Comparison of ENCODE assay signal across 17 cellular contexts in genomic region chr10:2222631-2223030, GRCh38.
A peak's percentile ranks its signal among the peaks of the same experiment; 100 is the strongest.
DNase-seq lines count a peak whose midpoint lies in the region; ATAC-seq, FAIRE-seq and TF ChIP-seq lines count a peak whose summit lies in the region.
"Had no signal": no experiment of that assay in that cellular context is flagged by ENCODE, and none has a peak within 500 bp of the region (broad histone marks: within the 10 kb centered on the region; RNA-seq: fewer than 3 reads in every experiment).

No MANE protein-coding gene starts in this region.

- H3K27ac Mint-ChIP-seq in activated naive CD4-positive, alpha-beta T cell treated with anti-CD3 and anti-CD28 coated beads, Interleukin-2, amount 50 U/mL, for 72 hours = no peak overlapping the region
- H3K27ac Mint-ChIP-seq: CD4-positive, alpha-beta memory T cell; HFFc6 had no signal

- H2BK12ac ChIP-seq in mesenchymal stem cell (ENCODE audit: low read length in 2 of 2) = no peak overlapping the region

- H2BK120ac ChIP-seq in mesenchymal stem cell (ENCODE audit: low read depth, low read length) = no peak overlapping the region

- no peak overlapping the region for H3K4me2 ChIP-seq in mesenchymal stem cell (ENCODE audit: low read length, poor library complexity, severe bottlenecking)

- no peak overlapping the region for H3K23ac ChIP-seq in mesenchymal stem cell (ENCODE audit: low read length in 2 of 2)

- TF ChIP-seq CTCF in RWPE2 (IDR thresholded peaks at IDR 0.05; ENCODE audit: poor library complexity, severe bottlenecking) = no peak
- TF ChIP-seq CTCF in epithelial cell of esophagus (IDR thresholded peaks at IDR 0.05; ENCODE audit: insufficient read depth, low read depth, low read length, missing control alignments) = no peak

- H2AK5ac ChIP-seq in mesenchymal stem cell (ENCODE audit: low read length, severe bottlenecking) = no peak overlapping the region

- H3K14ac ChIP-seq in mesenchymal stem cell (ENCODE audit: low read length in 2 of 2) = no peak overlapping the region

- peaks cover 4% of the 10 kb centered on the region for H3K4me1 ChIP-seq in RWPE2 (ENCODE audit: insufficient read depth, poor library complexity, severe bottlenecking)
- peaks cover 3% of the 10 kb centered on the region for H3K4me1 ChIP-seq in mesenchymal stem cell (ENCODE audit: control insufficient read depth, insufficient read depth, low read depth, low read length)
- H3K4me1 ChIP-seq: BE2C had no signal

- 93% methylated on average over 5 of the region's 6 CpGs for WGBS in mesenchymal stem cell

- no peak for FAIRE-seq in GM19239 (lab: Jason Lieb, UNC)
- FAIRE-seq: A204.1, GM12892, HepG2, HTR-8/SVneo had no signal

- peak; percentile 45; the same call in 1 of the 3 replicates for ATAC-seq in RWPE2 (ENCODE audit: low read depth)
- no peak for ATAC-seq in activated naive CD4-positive, alpha-beta T cell treated with anti-CD3 and anti-CD28 coated beads, Interleukin-2, amount 50 U/mL, for 72 hours
- ATAC-seq: HepG2 had no signal

- H2BK15ac ChIP-seq in mesenchymal stem cell (ENCODE audit: low read depth, poor library complexity, severe bottlenecking) = no peak overlapping the region

- H3K79me1 ChIP-seq in mesenchymal stem cell (replicated peaks; ENCODE audit: low read length, poor library complexity, severe bottlenecking) = no peaks in the 10 kb centered on the region

- H3K36me3 ChIP-seq in RWPE2 (ENCODE audit: low read depth) (no peaks in the 10 kb centered on the region), mesenchymal stem cell (ENCODE audit: control insufficient read depth in 1 of 2, insufficient read depth in 2 of 2, low read depth in 1 of 2, low read length in 2 of 2) (no peaks in the 10 kb centered on the region)
- H3K36me3 ChIP-seq: BE2C had no signal

- H3K9me3 ChIP-seq in RWPE2 (ENCODE audit: severe bottlenecking) = no peaks in the 10 kb centered on the region
- H3K9me3 ChIP-seq in mesenchymal stem cell (ENCODE audit: control insufficient read depth, low read length) = peaks cover 11% of the 10 kb centered on the region
- H3K9me3 ChIP-seq: BE2C had no signal

- H3K36me3 Mint-ChIP-seq in activated naive CD4-positive, alpha-beta T cell treated with anti-CD3 and anti-CD28 coated beads, Interleukin-2, amount 50 U/mL, for 72 hours = no peaks in the 10 kb centered on the region
- H3K36me3 Mint-ChIP-seq: CD4-positive, alpha-beta memory T cell had no signal

- H3K4me3 ChIP-seq in RWPE2 (ENCODE audit: severe bottlenecking) (no peak overlapping the region), epithelial cell of esophagus (ENCODE audit: low read length) (no peak overlapping the region), mesenchymal stem cell (ENCODE audit: insufficient read depth in 1 of 2, low read depth in 1 of 2, low read length in 2 of 2) (no peak overlapping the region)

- no peak overlapping the region for H3K9ac ChIP-seq in mesenchymal stem cell (ENCODE audit: low read length)

- H2AFZ ChIP-seq in mesenchymal stem cell (ENCODE audit: low read depth, low read length) = no peak overlapping the region

- no peak overlapping the region for H3K4ac ChIP-seq in mesenchymal stem cell (ENCODE audit: low read depth in 1 of 2, low read length in 2 of 2)

- DNase-seq in M059J (ENCODE audit: low read depth) = peak; percentile 34
- DNase-seq in RWPE2 (ENCODE audit: low spot score) = no peak
- DNase-seq in epithelial cell of esophagus (ENCODE audit: low read depth) = peak; percentile 51
- no peak for DNase-seq in mesenchymal stem cell
- DNase-seq in NCI-H1694 (lab: John Stamatoyannopoulos, UW) = no peak
- no peak for DNase-seq in GM19239 (ENCODE audit: insufficient read length, low spot score)
- no peak for DNase-seq in activated naive CD4-positive, alpha-beta T cell treated with anti-CD3 and anti-CD28 coated beads, Interleukin-2, amount 50 U/mL, for 72 hours (ENCODE audit: low spot score in 2 of 2)
- DNase-seq: BE2C; CD4-positive, alpha-beta memory T cell; DMS79; HCEC 1CT; HFFc6 had no signal

- no peak overlapping the region for H3K18ac ChIP-seq in mesenchymal stem cell (ENCODE audit: low read depth in 1 of 2, low read length in 2 of 2)

- H4K91ac ChIP-seq in mesenchymal stem cell (ENCODE audit: low read length) = no peak overlapping the region

- H3K27me3 ChIP-seq in RWPE2 (ENCODE audit: insufficient read depth, poor library complexity, severe bottlenecking) (no peaks in the 10 kb centered on the region), mesenchymal stem cell (ENCODE audit: control insufficient read depth in 1 of 2, insufficient read depth in 1 of 2, low read length in 2 of 2) (no peaks in the 10 kb centered on the region)
- H3K27me3 ChIP-seq: BE2C had no signal

- H3K27ac ChIP-seq in RWPE2 (ENCODE audit: poor library complexity, severe bottlenecking) (no peak overlapping the region), mesenchymal stem cell (ENCODE audit: low read length, poor library complexity, severe bottlenecking) (peak overlapping the region; percentile 74)
- H3K27ac ChIP-seq: C4-2B had no signal

- H3K9me3 Mint-ChIP-seq in activated naive CD4-positive, alpha-beta T cell treated with anti-CD3 and anti-CD28 coated beads, Interleukin-2, amount 50 U/mL, for 72 hours = no peaks in the 10 kb centered on the region

- H4K8ac ChIP-seq in mesenchymal stem cell (ENCODE audit: low read length) = no peak overlapping the region

- H2BK5ac ChIP-seq in mesenchymal stem cell (ENCODE audit: low read depth, low read length, poor library complexity, severe bottlenecking) = no peak overlapping the region

Comparison
In these comparisons a context has a peak if more than half of its experiments do, and no peak if none do; other contexts are left out.
1. DNase-seq: peak in M059J (single experiment) and epithelial cell of esophagus (single experiment); none in RWPE2 (single experiment), mesenchymal stem cell (single experiment), NCI-H1694 (single experiment), GM19239 (single experiment) and activated naive CD4-positive, alpha-beta T cell treated with anti-CD3 and anti-CD28 coated beads, Interleukin-2, amount 50 U/mL, for 72 hours (0 of 2).